ENCODE assay signal across 9 cellular contexts in genomic region chr3:146432066-146432465, GRCh38. TPM values are rescaled to one million over a fixed set of nuclear protein-coding genes. Genes with fewer than 3 reads are reported as not detected.
"Had no signal": no experiment of that assay in that cellular context is flagged by ENCODE, and none has a peak within 500 bp of the region (broad histone marks: within the 10 kb centered on the region; RNA-seq: fewer than 3 reads in every experiment).

No MANE protein-coding gene starts in this region.

- ATAC-seq: GM23338 had no signal

- H2AFZ ChIP-seq: GM23338 had no signal

- H3K27ac ChIP-seq: HL-60 had no signal

- DNase-seq: H9, HCEC 1CT, KG1 had no signal

- FAIRE-seq: H1, H54 had no signal

- H3K4me3 ChIP-seq: GM23338 had no signal

- H3K4me2 ChIP-seq: GM23338 had no signal

RNA-seq across cellular contexts. Expression of gene PLSCR2, which starts 37.3 kb away (rescaled TPM):
- total RNA-seq: GM23338, H1, H9, HT1080 had no signal
- polyA plus RNA-seq: H1, IgD-negative memory B cell had no signal
